Comparison of ENCODE assay signal across 13 cellular contexts in genomic region chr1:51433972-51434510, GRCh38.
A peak's percentile ranks its signal among the peaks of the same experiment; 100 is the strongest.
DNase-seq lines count a peak whose midpoint lies in the region; ATAC-seq, FAIRE-seq and TF ChIP-seq lines count a peak whose summit lies in the region.
"Had no signal": no experiment of that assay in that cellular context is flagged by ENCODE, and none has a peak within 500 bp of the region (broad histone marks: within the 10 kb centered on the region; RNA-seq: fewer than 3 reads in every experiment).

No MANE protein-coding gene starts in this region.

- H3K27me3 ChIP-seq in endodermal cell (ENCODE audit: control insufficient read depth, insufficient read depth, low read length, poor library complexity, severe bottlenecking): no peaks in the 10 kb centered on the region

- peak overlapping the region; percentile 79 for H3K27ac Mint-ChIP-seq in activated T-cell treated with anti-CD3 and anti-CD28 coated beads, Interleukin-2, amount 50 U/mL, for 24 hours
- peak overlapping the region; percentile 45 for H3K27ac Mint-ChIP-seq in endodermal cell
- H3K27ac Mint-ChIP-seq in stimulated activated effector memory CD8-positive, alpha-beta T cell treated with anti-CD3 and anti-CD28 coated beads, Interleukin-12 subunit alpha, Interleukin-12 subunit beta, amount 100 ng/mL, for 72 hours: peak overlapping the region; percentile 54

- H3K4me3 ChIP-seq in SK-N-MC (peak overlapping the region; percentile 67), endodermal cell (ENCODE audit: low read length) (no peak overlapping the region)
- H3K4me3 ChIP-seq: GM23248 had no signal

- ATAC-seq in stimulated activated effector memory CD8-positive, alpha-beta T cell treated with anti-CD3 and anti-CD28 coated beads, Interleukin-12 subunit alpha, Interleukin-12 subunit beta, amount 100 ng/mL, for 72 hours: no peak
- no peak for ATAC-seq in esophagus mucosa

- H3K36me3 ChIP-seq in SK-N-MC (ENCODE audit: insufficient read depth, low read length): peaks cover 3% of the 10 kb centered on the region; the same call in 1 of the 2 replicates
- peaks cover 27% of the 10 kb centered on the region for H3K36me3 ChIP-seq in endodermal cell (ENCODE audit: control insufficient read depth, insufficient read depth, low read length)

- no peak for FAIRE-seq in frontal cortex (lab: Jason Lieb, UNC)
- FAIRE-seq: endometrium, G401.6, RCC 7860 had no signal

- peaks cover 68% of the 10 kb centered on the region for H3K36me3 Mint-ChIP-seq in activated T-cell treated with anti-CD3 and anti-CD28 coated beads, Interleukin-2, amount 50 U/mL, for 24 hours (ENCODE audit: low read depth)
- H3K36me3 Mint-ChIP-seq in endodermal cell (ENCODE audit: low read depth): peaks cover 15% of the 10 kb centered on the region
- peaks cover 74% of the 10 kb centered on the region for H3K36me3 Mint-ChIP-seq in stimulated activated effector memory CD8-positive, alpha-beta T cell treated with anti-CD3 and anti-CD28 coated beads, Interleukin-12 subunit alpha, Interleukin-12 subunit beta, amount 100 ng/mL, for 72 hours

- H3K4me1 ChIP-seq in endodermal cell (ENCODE audit: control insufficient read depth, insufficient read depth, low read length): peaks cover 5% of the 10 kb centered on the region

- no peak overlapping the region for H3K4me3 Mint-ChIP-seq in activated T-cell treated with anti-CD3 and anti-CD28 coated beads, Interleukin-2, amount 50 U/mL, for 24 hours
- no peak overlapping the region for H3K4me3 Mint-ChIP-seq in endodermal cell
- H3K4me3 Mint-ChIP-seq in stimulated activated effector memory CD8-positive, alpha-beta T cell treated with anti-CD3 and anti-CD28 coated beads, Interleukin-12 subunit alpha, Interleukin-12 subunit beta, amount 100 ng/mL, for 72 hours: no peak overlapping the region

- peaks cover 36% of the 10 kb centered on the region for H3K4me1 Mint-ChIP-seq in activated T-cell treated with anti-CD3 and anti-CD28 coated beads, Interleukin-2, amount 50 U/mL, for 24 hours (ENCODE audit: low read depth)
- H3K4me1 Mint-ChIP-seq in endodermal cell: peaks cover 12% of the 10 kb centered on the region
- peaks cover 32% of the 10 kb centered on the region for H3K4me1 Mint-ChIP-seq in stimulated activated effector memory CD8-positive, alpha-beta T cell treated with anti-CD3 and anti-CD28 coated beads, Interleukin-12 subunit alpha, Interleukin-12 subunit beta, amount 100 ng/mL, for 72 hours

- H3K27ac ChIP-seq in SK-N-MC: peak overlapping the region; percentile 97
- no peak overlapping the region for H3K27ac ChIP-seq in endodermal cell (ENCODE audit: low read depth, low read length)
- H3K27ac ChIP-seq: GM23248 had no signal

- H3K27me3 Mint-ChIP-seq in activated T-cell treated with anti-CD3 and anti-CD28 coated beads, Interleukin-2, amount 50 U/mL, for 24 hours: no peaks in the 10 kb centered on the region
- H3K27me3 Mint-ChIP-seq in endodermal cell (ENCODE audit: insufficient read depth): no peaks in the 10 kb centered on the region

- WGBS in endodermal cell (ENCODE audit: insufficient coverage in 1 of 2, insufficient read length in 1 of 2), 2 experiments: 97 to 100% methylated on average over 1 to 2 of the region's 2 CpGs

- H3K9ac ChIP-seq in SK-N-MC (ENCODE audit: insufficient read length): peak overlapping the region; percentile 54
- no peak overlapping the region for H3K9ac ChIP-seq in endodermal cell (ENCODE audit: extremely low read depth, low read length, poor library complexity, severe bottlenecking)
- H3K9ac ChIP-seq: GM23248 had no signal

- no peak for DNase-seq in activated T-cell treated with anti-CD3 and anti-CD28 coated beads, Interleukin-2, amount 50 U/mL, for 24 hours
- no peak for DNase-seq in activated T-cell treated with anti-CD3 and anti-CD28 coated beads, Interleukin-2, amount 50 U/mL, for 1 hour
- DNase-seq in SK-N-MC (ENCODE audit: low read depth, low spot score) (peak; percentile 39), endodermal cell (no peak), frontal cortex (ENCODE audit: low spot score in 2 of 2) (no peak)
- no peak for DNase-seq in stimulated activated effector memory CD8-positive, alpha-beta T cell treated with anti-CD3 and anti-CD28 coated beads, Interleukin-12 subunit alpha, Interleukin-12 subunit beta, amount 100 ng/mL, for 72 hours (ENCODE audit: low spot score in 2 of 2)
- no peak for DNase-seq in stimulated activated CD4-positive, alpha-beta T cell treated with anti-CD3 and anti-CD28 coated beads, Interleukin-15, amount 100 ng/mL, for 24 hours
- DNase-seq: activated CD4-positive, alpha-beta T cell treated with anti-CD3 and anti-CD28 coated beads for 48 hours; GM23248 had no signal

- TF ChIP-seq CTCF in endodermal cell (conservative IDR thresholded peaks at IDR 0.05): no peak

- peaks cover under 1% of the 10 kb centered on the region for H3K9me3 Mint-ChIP-seq in activated T-cell treated with anti-CD3 and anti-CD28 coated beads, Interleukin-2, amount 50 U/mL, for 24 hours
- no peaks in the 10 kb centered on the region for H3K9me3 Mint-ChIP-seq in endodermal cell
- no peaks in the 10 kb centered on the region for H3K9me3 Mint-ChIP-seq in stimulated activated effector memory CD8-positive, alpha-beta T cell treated with anti-CD3 and anti-CD28 coated beads, Interleukin-12 subunit alpha, Interleukin-12 subunit beta, amount 100 ng/mL, for 72 hours

- H3K9me3 ChIP-seq in SK-N-MC (ENCODE audit: low read depth, low read length) (no peaks in the 10 kb centered on the region), endodermal cell (ENCODE audit: control insufficient read depth, low read length) (peaks cover under 1% of the 10 kb centered on the region)
